ENCODE assay signal across 38 cellular contexts in genomic region chr16:11323551-11324336, GRCh38. TPM values are rescaled to one million over a fixed set of nuclear protein-coding genes. Genes with fewer than 3 reads are reported as not detected.
"Had no signal": no experiment of that assay in that cellular context is flagged by ENCODE, and none has a peak within 500 bp of the region (broad histone marks: within the 10 kb centered on the region; RNA-seq: fewer than 3 reads in every experiment).

No MANE protein-coding gene starts in this region.

- H3K27me3 Mint-ChIP-seq: activated naive CD8-positive, alpha-beta T cell; brain; naive B cell; stimulated activated naive CD8-positive, alpha-beta T cell treated with anti-CD3 and anti-CD28 coated beads, Interleukin-15, Interleukin-2, amounts not matched to agents 100 ng/mL and 50 ng/mL, for 24 hours; type B pancreatic cell had no signal

- H3K4me3 ChIP-seq: ascending aorta, cardiac muscle cell, coronary artery, dorsolateral prefrontal cortex, gastroesophageal sphincter, hepatocyte, left ventricle myocardium inferior, lung, pancreas, prostate gland, sigmoid colon, thoracic aorta, uterus had no signal

- H3K9me3 Mint-ChIP-seq: activated T-helper 2 cell treated with anti-CD3 and anti-CD28 coated beads, Interferon-gamma antibody, Interleukin-2, Interleukin-4, amounts not matched to agents 10 μg/mL and 5 μg/mL and 100 μg/mL, durations not matched to agents 14 hours and 24 hours and 36 hours; stimulated activated effector memory CD8-positive, alpha-beta T cell treated with anti-CD3 and anti-CD28 coated beads, Interleukin-12 subunit alpha, Interleukin-12 subunit beta, amount 100 ng/mL, for 72 hours; stimulated activated naive CD8-positive, alpha-beta T cell treated with anti-CD3 and anti-CD28 coated beads, Interleukin-15, Interleukin-2, amounts not matched to agents 100 ng/mL and 50 ng/mL, for 24 hours; type B pancreatic cell had no signal

- H3K27ac ChIP-seq: ascending aorta, cardiac muscle cell, coronary artery, dorsolateral prefrontal cortex, gastroesophageal sphincter, hepatocyte, left ventricle myocardium inferior, pancreas, prostate gland, sigmoid colon, thoracic aorta, uterus had no signal

- H2AFZ ChIP-seq: hepatocyte had no signal

- H3K4me2 ChIP-seq: hepatocyte had no signal

- FAIRE-seq: endothelial cell of umbilical vein, pancreas, small intestine had no signal

- H3K27ac Mint-ChIP-seq: activated naive CD8-positive, alpha-beta T cell; activated T-helper 2 cell treated with anti-CD3 and anti-CD28 coated beads, Interferon-gamma antibody, Interleukin-2, Interleukin-4, amounts not matched to agents 10 μg/mL and 5 μg/mL and 100 μg/mL, durations not matched to agents 14 hours and 24 hours and 36 hours; brain; stimulated activated naive CD8-positive, alpha-beta T cell treated with anti-CD3 and anti-CD28 coated beads, Interleukin-15, Interleukin-2, amounts not matched to agents 100 ng/mL and 50 ng/mL, for 24 hours; T-helper 2 cell treated with Interferon-gamma antibody and Interleukin-4, amounts not matched to agents 5 μg/mL and 100 μg/mL, for 36 hours; type B pancreatic cell had no signal

- H3K4me3 Mint-ChIP-seq: activated naive CD8-positive, alpha-beta T cell; brain; stimulated activated effector memory CD8-positive, alpha-beta T cell treated with anti-CD3 and anti-CD28 coated beads, Interleukin-12 subunit alpha, Interleukin-12 subunit beta, amount 100 ng/mL, for 72 hours; stimulated activated naive CD8-positive, alpha-beta T cell treated with anti-CD3 and anti-CD28 coated beads, Interleukin-15, Interleukin-2, amounts not matched to agents 100 ng/mL and 50 ng/mL, for 24 hours; T-helper 2 cell treated with Interferon-gamma antibody and Interleukin-4, amounts not matched to agents 5 μg/mL and 100 μg/mL, for 36 hours; type B pancreatic cell had no signal

- H3K36me3 ChIP-seq: ascending aorta, cardiac muscle cell, gastroesophageal sphincter, left ventricle myocardium inferior, pancreas, prostate gland, sigmoid colon, thoracic aorta, uterus had no signal

- DNase-seq: activated CD4-positive, alpha-beta T cell treated with anti-CD3 and anti-CD28 coated beads for 4 hours; activated CD4-positive, alpha-beta T cell treated with anti-CD3 and anti-CD28 coated beads, Interleukin-2, amount 50 U/mL, for 48 hours; activated CD4-positive, CD25-positive, alpha-beta regulatory T cell; activated T-cell treated with anti-CD3 and anti-CD28 coated beads, Interleukin-2, amount 50 U/mL, for 48 hours; cerebellar nuclear complex; dorsolateral prefrontal cortex; effector memory CD4-positive, alpha-beta T cell; islet precursor cell; left ventricle myocardium inferior; naive B cell; nucleus accumbens; pancreas; retina; sigmoid colon; small intestine; stimulated activated CD4-positive, alpha-beta T cell treated with anti-CD3 and anti-CD28 coated beads, Interleukin-4, amount 100 ng/mL, for 24 hours; uterus had no signal

- H3K36me3 Mint-ChIP-seq: activated naive CD8-positive, alpha-beta T cell; brain; naive B cell; type B pancreatic cell had no signal

- H3K27me3 ChIP-seq: ascending aorta, cardiac muscle cell, dorsolateral prefrontal cortex, gastroesophageal sphincter, hepatocyte, pancreas, sigmoid colon, uterus had no signal

- H3K79me2 ChIP-seq: hepatocyte had no signal

- H3K9me3 ChIP-seq: ascending aorta, gastroesophageal sphincter, left ventricle myocardium inferior, pancreas, prostate gland, sigmoid colon, thoracic aorta, uterus had no signal

- ATAC-seq: gastroesophageal sphincter; pancreas; stimulated activated effector memory CD8-positive, alpha-beta T cell treated with anti-CD3 and anti-CD28 coated beads, Interleukin-12 subunit alpha, Interleukin-12 subunit beta, amount 100 ng/mL, for 72 hours had no signal

- H3K4me1 ChIP-seq: pancreas, prostate gland had no signal

RNA-seq across cellular contexts. Expression of gene RMI2, which starts 21.5 kb away (rescaled TPM):
- total RNA-seq: ascending aorta had no signal

RNA-seq across cellular contexts. Expression of gene PRM1, which starts 42.6 kb away (rescaled TPM):
- total RNA-seq: activated T-helper 2 cell treated with anti-CD3 and anti-CD28 coated beads, Interferon-gamma antibody, Interleukin-2, Interleukin-4, amounts not matched to agents 10 μg/mL and 5 μg/mL and 100 μg/mL, durations not matched to agents 14 hours and 24 hours and 36 hours; ascending aorta; cardiac muscle cell; dorsolateral prefrontal cortex; endothelial cell of umbilical vein; fibroblast of lung; fibroblast of villous mesenchyme; gastroesophageal sphincter; hepatocyte; left ventricle myocardium inferior; lung; pancreas; sigmoid colon; subcutaneous adipose tissue; thoracic aorta; uterus had no signal
- polyA plus RNA-seq: cardiac muscle cell, endothelial cell of umbilical vein, esophagus, fibroblast of lung, hepatocyte, lung, neural cell, pancreas, sigmoid colon, small intestine had no signal

RNA-seq across cellular contexts. Expression of gene PRM2, which starts 47.5 kb away (rescaled TPM):
- total RNA-seq: activated T-helper 2 cell treated with anti-CD3 and anti-CD28 coated beads, Interferon-gamma antibody, Interleukin-2, Interleukin-4, amounts not matched to agents 10 μg/mL and 5 μg/mL and 100 μg/mL, durations not matched to agents 14 hours and 24 hours and 36 hours; ascending aorta; dorsolateral prefrontal cortex; endothelial cell of umbilical vein; fibroblast of lung; fibroblast of villous mesenchyme; gastroesophageal sphincter; hepatocyte; left ventricle myocardium inferior; lung; pancreas; sigmoid colon; subcutaneous adipose tissue; thoracic aorta; uterus had no signal
- polyA plus RNA-seq: cardiac muscle cell, endothelial cell of umbilical vein, esophagus, fibroblast of lung, hepatocyte, lung, neural cell, pancreas, sigmoid colon, small intestine had no signal

RNA-seq across cellular contexts. Expression of gene PRM3, which starts 50.3 kb away (rescaled TPM):
- total RNA-seq: activated T-helper 2 cell treated with anti-CD3 and anti-CD28 coated beads, Interferon-gamma antibody, Interleukin-2, Interleukin-4, amounts not matched to agents 10 μg/mL and 5 μg/mL and 100 μg/mL, durations not matched to agents 14 hours and 24 hours and 36 hours; ascending aorta; cardiac muscle cell; dorsolateral prefrontal cortex; endothelial cell of umbilical vein; fibroblast of lung; fibroblast of villous mesenchyme; gastroesophageal sphincter; hepatocyte; left ventricle myocardium inferior; lung; pancreas; prostate gland; sigmoid colon; subcutaneous adipose tissue; thoracic aorta; uterus had no signal
- polyA plus RNA-seq: cardiac muscle cell, endothelial cell of umbilical vein, esophagus, fibroblast of lung, hepatocyte, lung, neural cell, pancreas, sigmoid colon, small intestine had no signal

RNA-seq across cellular contexts. Expression of gene TNP2, which starts 54.6 kb away (rescaled TPM):
- total RNA-seq: activated T-helper 2 cell treated with anti-CD3 and anti-CD28 coated beads, Interferon-gamma antibody, Interleukin-2, Interleukin-4, amounts not matched to agents 10 μg/mL and 5 μg/mL and 100 μg/mL, durations not matched to agents 14 hours and 24 hours and 36 hours; ascending aorta; cardiac muscle cell; dorsolateral prefrontal cortex; endothelial cell of umbilical vein; fibroblast of lung; fibroblast of villous mesenchyme; gastroesophageal sphincter; hepatocyte; left ventricle myocardium inferior; lung; pancreas; prostate gland; sigmoid colon; subcutaneous adipose tissue; thoracic aorta; uterus had no signal
- polyA plus RNA-seq: cardiac muscle cell, endothelial cell of umbilical vein, esophagus, fibroblast of lung, hepatocyte, lung, neural cell, pancreas, sigmoid colon, small intestine had no signal
